In the genomic region with DNA sequence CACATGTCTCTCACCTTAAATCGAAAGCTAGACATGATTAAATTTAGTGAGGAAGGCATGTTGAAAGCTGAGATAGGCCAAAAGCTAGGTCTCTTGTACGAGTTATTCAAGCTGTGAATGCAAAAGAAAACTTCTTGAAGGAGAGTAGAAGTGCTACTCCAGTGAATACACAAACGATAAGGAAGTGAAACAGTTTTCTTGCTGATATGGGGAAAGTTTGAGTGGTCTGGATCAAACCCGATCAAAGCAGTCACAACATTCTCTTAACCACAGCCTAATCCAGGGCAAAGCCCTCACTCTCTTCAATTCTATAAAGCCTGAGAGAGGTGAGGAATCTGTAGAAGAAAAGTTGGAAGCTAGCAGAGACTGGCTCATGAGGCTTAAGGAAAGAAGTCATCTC, we compare ENCODE assay signal across 24 cellular contexts. TPM values are rescaled to one million over a fixed set of nuclear protein-coding genes. Genes with fewer than 3 reads are reported as not detected.
"Had no signal": no experiment of that assay in that cellular context is flagged by ENCODE, and none has a peak within 500 bp of the region (broad histone marks: within the 10 kb centered on the region; RNA-seq: fewer than 3 reads in every experiment).

No MANE protein-coding gene starts in this region.

- H3K4me1 Mint-ChIP-seq: nephron progenitor cell; stimulated activated memory B cell treated with anti-CD40 and anti-IgM and Interleukin-4, amounts not matched to agents 10 μg/mL and 1 μg/mL and 100 μg/mL, for 72 hours had no signal

- H3K27ac Mint-ChIP-seq: activated CD4-positive, alpha-beta T cell treated with anti-CD3 and anti-CD28 coated beads, Interleukin-2, amount 10 ng/mL, durations not matched to agents 7 days and 5 days; activated CD8-positive, alpha-beta memory T cell treated with anti-CD3 and anti-CD28 coated beads, Interleukin-2, amount 10 ng/mL, durations not matched to agents 7 days and 5 days; activated CD8-positive, alpha-beta T cell treated with anti-CD3 and anti-CD28 coated beads for 36 hours; activated naive CD8-positive, alpha-beta T cell treated with anti-CD3 and anti-CD28 coated beads, Interleukin-2, amount 50 U/mL, for 24 hours; nephron progenitor cell; stimulated activated memory B cell treated with anti-CD40 and anti-IgM and Interleukin-4, amounts not matched to agents 10 μg/mL and 1 μg/mL and 100 μg/mL, for 72 hours; type B pancreatic cell had no signal

- H3K9me3 Mint-ChIP-seq: activated CD4-positive, alpha-beta T cell treated with anti-CD3 and anti-CD28 coated beads, Interleukin-2, amount 10 ng/mL, durations not matched to agents 7 days and 5 days; activated CD8-positive, alpha-beta T cell treated with anti-CD3 and anti-CD28 coated beads for 36 hours; activated naive CD8-positive, alpha-beta T cell treated with anti-CD3 and anti-CD28 coated beads, Interleukin-2, amount 50 U/mL, for 24 hours; stimulated activated memory B cell treated with anti-CD40 and anti-IgM and Interleukin-4, amounts not matched to agents 10 μg/mL and 1 μg/mL and 100 μg/mL, for 72 hours; type B pancreatic cell had no signal

- H3K36me3 Mint-ChIP-seq: activated CD8-positive, alpha-beta memory T cell treated with anti-CD3 and anti-CD28 coated beads, Interleukin-2, amount 10 ng/mL, durations not matched to agents 7 days and 5 days; stimulated activated memory B cell treated with anti-CD40 and anti-IgM and Interleukin-4, amounts not matched to agents 10 μg/mL and 1 μg/mL and 100 μg/mL, for 72 hours; type B pancreatic cell had no signal

- H3K27me3 Mint-ChIP-seq: type B pancreatic cell had no signal

- H3K4me3 Mint-ChIP-seq: activated CD4-positive, alpha-beta T cell treated with anti-CD3 and anti-CD28 coated beads, Interleukin-2, amount 10 ng/mL, durations not matched to agents 7 days and 5 days; activated CD8-positive, alpha-beta memory T cell treated with anti-CD3 and anti-CD28 coated beads, Interleukin-2, amount 10 ng/mL, durations not matched to agents 7 days and 5 days; activated CD8-positive, alpha-beta T cell treated with anti-CD3 and anti-CD28 coated beads for 36 hours; activated naive CD8-positive, alpha-beta T cell treated with anti-CD3 and anti-CD28 coated beads, Interleukin-2, amount 50 U/mL, for 24 hours; nephron progenitor cell; stimulated activated memory B cell treated with anti-CD40 and anti-IgM and Interleukin-4, amounts not matched to agents 10 μg/mL and 1 μg/mL and 100 μg/mL, for 72 hours; type B pancreatic cell had no signal

- FAIRE-seq: small intestine had no signal

- DNase-seq: activated CD4-positive, alpha-beta T cell treated with anti-CD3 and anti-CD28 coated beads, Interleukin-2, amount 10 ng/mL, durations not matched to agents 7 days and 5 days; activated CD8-positive, alpha-beta memory T cell treated with anti-CD3 and anti-CD28 coated beads, Interleukin-2, amount 10 ng/mL, durations not matched to agents 7 days and 5 days; activated CD8-positive, alpha-beta T cell treated with anti-CD3 and anti-CD28 coated beads for 36 hours; activated effector memory CD4-positive, alpha-beta T cell treated with anti-CD3 and anti-CD28 coated beads, Interleukin-2, amount 50 U/mL, for 16 hours; activated naive CD4-positive, alpha-beta T cell treated with anti-CD3 and anti-CD28 coated beads, Interleukin-2, amount 50 U/mL, for 16 hours; activated naive CD8-positive, alpha-beta T cell treated with anti-CD3 and anti-CD28 coated beads, Interleukin-2, amount 50 U/mL, for 24 hours; activated T-cell treated with anti-CD3 and anti-CD28 coated beads for 4 hours; cerebellar nuclear complex; esophagus squamous epithelium; head of caudate nucleus; hypothalamus; left ventricle myocardium superior; mammary epithelial cell; midbrain; nephron progenitor cell; small intestine; stimulated activated CD4-positive, alpha-beta T cell treated with anti-CD3 and anti-CD28 coated beads, Interleukin-15, amount 100 ng/mL, for 24 hours; T-helper 2 cell; testis had no signal

- ATAC-seq: activated CD4-positive, CD25-positive, alpha-beta regulatory T cell treated with anti-CD3 and anti-CD28 coated beads, Interleukin-2, amount 50 U/mL, for 24 hours; activated CD8-positive, alpha-beta memory T cell treated with anti-CD3 and anti-CD28 coated beads, Interleukin-2, amount 10 ng/mL, durations not matched to agents 7 days and 5 days; activated CD8-positive, alpha-beta T cell treated with anti-CD3 and anti-CD28 coated beads for 36 hours; activated naive CD8-positive, alpha-beta T cell treated with anti-CD3 and anti-CD28 coated beads, Interleukin-2, amount 50 U/mL, for 24 hours; gastroesophageal sphincter; left ventricle myocardium superior; sciatic nerve; stimulated activated memory B cell treated with anti-CD40 and anti-IgM and Interleukin-4, amounts not matched to agents 10 μg/mL and 1 μg/mL and 100 μg/mL, for 72 hours had no signal

RNA-seq across cellular contexts. Expression of gene TPD52L1, which starts 1.9 kb away (rescaled TPM):
- total RNA-seq: activated CD4-positive, alpha-beta T cell treated with anti-CD3 and anti-CD28 coated beads, Interleukin-2, amount 10 ng/mL, durations not matched to agents 7 days and 5 days; activated CD8-positive, alpha-beta memory T cell treated with anti-CD3 and anti-CD28 coated beads, Interleukin-2, amount 10 ng/mL, durations not matched to agents 7 days and 5 days had no signal
